9 cellular contexts compared by ENCODE assay signal in genomic region chr7:148328906-148329305, GRCh38.
"Had no signal": no experiment of that assay in that cellular context is flagged by ENCODE, and none has a peak within 500 bp of the region (broad histone marks: within the 10 kb centered on the region; RNA-seq: fewer than 3 reads in every experiment).

No MANE protein-coding gene starts in this region.

- H3K4me2 ChIP-seq: KMS-11 had no signal

- H3K4me3 ChIP-seq: GM23248, HAP-1 had no signal

- H3K4me1 ChIP-seq: HAP-1 had no signal

- H3K4me3 Mint-ChIP-seq: HFFc6, IgD-negative memory B cell had no signal

- H3K27ac ChIP-seq: GM23248, KMS-11 had no signal

- H3K27ac Mint-ChIP-seq: HFFc6, IgD-negative memory B cell had no signal

- H2AFZ ChIP-seq: GM23248 had no signal

- H3K9ac ChIP-seq: GM23248, KMS-11 had no signal

- H3K9me3 ChIP-seq: HAP-1 had no signal

- DNase-seq: GM23248, GOT3, H7, HFFc6, KBM-7 had no signal

- ATAC-seq: HCT116 had no signal

- H3K27me3 Mint-ChIP-seq: IgD-negative memory B cell had no signal

- H3K36me3 Mint-ChIP-seq: IgD-negative memory B cell had no signal

- H3K36me3 ChIP-seq: HAP-1 had no signal
